ENCODE assay signal across 1 cellular context in the genomic region with DNA sequence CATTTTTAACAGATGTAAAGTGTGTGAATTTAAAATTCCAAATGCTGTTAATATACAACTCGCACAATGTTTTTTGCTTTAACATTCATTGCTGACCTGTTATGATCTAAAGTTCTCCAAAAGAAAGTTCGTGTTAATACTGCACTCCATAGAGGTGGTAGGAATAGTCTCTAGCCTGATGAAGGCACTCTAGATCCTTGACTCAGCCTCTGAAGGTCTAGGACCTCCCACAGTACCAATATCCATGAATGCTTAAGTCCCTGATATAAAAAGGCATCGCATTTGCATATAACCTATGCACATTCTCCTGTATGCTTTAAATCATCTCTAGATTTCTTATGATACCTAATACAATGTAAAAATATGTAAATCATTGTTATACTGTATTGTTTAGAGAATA.
TF ChIP-seq lines count a peak whose summit lies in the region.

No MANE protein-coding gene starts in this region.

TF ChIP-seq in HepG2, 621 proteins besides CTCF, POLR2A, EP300 and RAD21:
- no peak for TF ChIP-seq NR2F2 (IDR thresholded peaks at IDR 0.05; ENCODE audit: borderline replicate concordance, low read depth)
- TF ChIP-seq GTF2F1 (IDR thresholded peaks at IDR 0.05; ENCODE audit: low read length), result no peak
- no peak for TF ChIP-seq SMARCC2 (IDR thresholded peaks at IDR 0.05)
- TF ChIP-seq FOSL2 (CRISPR knock-in tag; IDR thresholded peaks at IDR 0.05), result no peak
- TF ChIP-seq, protein P1, sequence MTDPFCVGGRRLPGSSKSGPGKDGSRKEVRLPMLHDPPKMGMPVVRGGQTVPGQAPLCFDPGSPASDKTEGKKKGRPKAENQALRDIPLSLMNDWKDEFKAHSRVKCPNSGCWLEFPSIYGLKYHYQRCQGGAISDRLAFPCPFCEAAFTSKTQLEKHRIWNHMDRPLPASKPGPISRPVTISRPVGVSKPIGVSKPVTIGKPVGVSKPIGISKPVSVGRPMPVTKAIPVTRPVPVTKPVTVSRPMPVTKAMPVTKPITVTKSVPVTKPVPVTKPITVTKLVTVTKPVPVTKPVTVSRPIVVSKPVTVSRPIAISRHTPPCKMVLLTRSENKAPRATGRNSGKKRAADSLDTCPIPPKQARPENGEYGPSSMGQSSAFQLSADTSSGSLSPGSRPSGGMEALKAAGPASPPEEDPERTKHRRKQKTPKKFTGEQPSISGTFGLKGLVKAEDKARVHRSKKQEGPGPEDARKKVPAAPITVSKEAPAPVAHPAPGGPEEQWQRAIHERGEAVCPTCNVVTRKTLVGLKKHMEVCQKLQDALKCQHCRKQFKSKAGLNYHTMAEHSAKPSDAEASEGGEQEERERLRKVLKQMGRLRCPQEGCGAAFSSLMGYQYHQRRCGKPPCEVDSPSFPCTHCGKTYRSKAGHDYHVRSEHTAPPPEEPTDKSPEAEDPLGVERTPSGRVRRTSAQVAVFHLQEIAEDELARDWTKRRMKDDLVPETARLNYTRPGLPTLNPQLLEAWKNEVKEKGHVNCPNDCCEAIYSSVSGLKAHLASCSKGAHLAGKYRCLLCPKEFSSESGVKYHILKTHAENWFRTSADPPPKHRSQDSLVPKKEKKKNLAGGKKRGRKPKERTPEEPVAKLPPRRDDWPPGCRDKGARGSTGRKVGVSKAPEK (CRISPR knock-in tag; IDR thresholded peaks at IDR 0.05; ENCODE audit: borderline replicate concordance), result no peak
- TF ChIP-seq ZMYM3 (CRISPR knock-in tag; IDR thresholded peaks at IDR 0.05), result no peak
- TF ChIP-seq KLF12 (CRISPR knock-in tag; IDR thresholded peaks at IDR 0.05; ENCODE audit: borderline replicate concordance), result no peak
- TF ChIP-seq ZNF253 (CRISPR knock-in tag; IDR thresholded peaks at IDR 0.05; ENCODE audit: borderline replicate concordance), result no peak
- TF ChIP-seq MBNL3 (CRISPR knock-in tag; conservative IDR thresholded peaks at IDR 0.05), result no peak
- no peak for TF ChIP-seq PRPF4 (IDR thresholded peaks at IDR 0.05; ENCODE audit: low read depth, low read length, poor library complexity, severe bottlenecking)
TF ChIP-seq in HepG2: peak in this region for 0.
